In genomic region chr19:19262190-19263057, GRCh38 we compare ENCODE assay signal across 16 cellular contexts. TPM values are rescaled to one million over a fixed set of nuclear protein-coding genes. Genes with fewer than 3 reads are reported as not detected.
DNase-seq lines count a peak whose midpoint lies in the region; ATAC-seq and TF ChIP-seq lines count a peak whose summit lies in the region.
"Had no signal": no experiment of that assay in that cellular context is flagged by ENCODE, and none has a peak within 500 bp of the region (broad histone marks: within the 10 kb centered on the region; RNA-seq: fewer than 3 reads in every experiment).

No MANE protein-coding gene starts in this region.

- no peak overlapping the region for H3K27ac Mint-ChIP-seq in CD8-positive, alpha-beta T cell
- no peak overlapping the region for H3K27ac Mint-ChIP-seq in HFFc6
- peak overlapping the region in 2 of 10 donors; percentile 3 to 41 for H3K27ac Mint-ChIP-seq in naive thymus-derived CD8-positive, alpha-beta T cell
- H3K27ac Mint-ChIP-seq: CD4-positive, alpha-beta memory T cell had no signal

- H3K27me3 Mint-ChIP-seq in CD8-positive, alpha-beta T cell (ENCODE audit: low read depth), result peaks cover 32% of the 10 kb centered on the region
- peaks cover 27% of the 10 kb centered on the region for H3K27me3 Mint-ChIP-seq in HFFc6 (ENCODE audit: insufficient read depth)
- peaks cover 21 to 51% (median 36%) of the 10 kb centered on the region in 5 donors for H3K27me3 Mint-ChIP-seq in naive thymus-derived CD8-positive, alpha-beta T cell

- CTCF ChIA-PET in CD8-positive, alpha-beta T cell (lab: Charles Lee), result no interaction called here

- 2 to 3% methylated on average over 31 of the region's 31 CpGs for WGBS in ectodermal cell, 2 experiments
- WGBS in gastroesophageal sphincter (ENCODE audit: low coverage in 1 of 2), 2 donors, result 0 to 6% methylated on average over 12 to 14 of the region's 31 CpGs

- H3K9me3 ChIP-seq in CD8-positive, alpha-beta T cell (ENCODE audit: low read length), result no peaks in the 10 kb centered on the region
- H3K9me3 ChIP-seq in ectodermal cell (ENCODE audit: control insufficient read depth, low read length), result no peaks in the 10 kb centered on the region
- peaks cover 0 to 4% (median 0%) of the 10 kb centered on the region in 3 donors for H3K9me3 ChIP-seq in gastroesophageal sphincter
- H3K9me3 ChIP-seq: adrenal gland had no signal

- H3K36me3 ChIP-seq in CD8-positive, alpha-beta T cell (ENCODE audit: insufficient read depth, low read length), result no peaks in the 10 kb centered on the region
- H3K36me3 ChIP-seq in ectodermal cell (ENCODE audit: control insufficient read depth, insufficient read depth, low read length), result no peaks in the 10 kb centered on the region
- H3K36me3 ChIP-seq in gastroesophageal sphincter, result no peaks in the 10 kb centered on the region
- H3K36me3 ChIP-seq: adrenal gland had no signal

- no peak for ATAC-seq in CD8-positive, alpha-beta T cell
- no peak for ATAC-seq in naive thymus-derived CD8-positive, alpha-beta T cell
- no peak for ATAC-seq in gastroesophageal sphincter
- ATAC-seq: right cardiac atrium had no signal

- H3K4me3 ChIP-seq in CD8-positive, alpha-beta T cell (ENCODE audit: low read depth, low read length), result no peak overlapping the region
- H3K4me3 ChIP-seq in ectodermal cell (ENCODE audit: insufficient read depth, low read depth, low read length), result peak overlapping the region; percentile 52
- no peak overlapping the region for H3K4me3 ChIP-seq in gastroesophageal sphincter

- H3K9me3 Mint-ChIP-seq in CD8-positive, alpha-beta T cell, result no peaks in the 10 kb centered on the region
- H3K9me3 Mint-ChIP-seq in HFFc6, result peaks cover 12% of the 10 kb centered on the region
- H3K9me3 Mint-ChIP-seq in naive thymus-derived CD8-positive, alpha-beta T cell, result no peaks in the 10 kb centered on the region

- peaks cover 10% of the 10 kb centered on the region for H3K4me1 Mint-ChIP-seq in CD8-positive, alpha-beta T cell (ENCODE audit: low read depth)
- H3K4me1 Mint-ChIP-seq in HFFc6 (ENCODE audit: low read depth), result no peaks in the 10 kb centered on the region; the same call in 1 of the 2 replicates
- peaks cover 10 to 18% (median 13%) of the 10 kb centered on the region in 4 donors for H3K4me1 Mint-ChIP-seq in naive thymus-derived CD8-positive, alpha-beta T cell

- TF ChIP-seq CTCF in CD8-positive, alpha-beta T cell (IDR thresholded peaks at IDR 0.05), result no peak
- TF ChIP-seq CTCF in HFFc6 (IDR thresholded peaks at IDR 0.05) (0 out of 2 replicates have a peak, but pooled peaks have one; percentile 6), gastroesophageal sphincter (IDR thresholded peaks at IDR 0.05) (no peak)

- DNase-seq in CD8-positive, alpha-beta T cell, result no peak
- DNase-seq in HFFc6 (no peak), DMS 273 treated with DMSO at 0.1 percent for 48 hours (lab: John Stamatoyannopoulos, UW) (no peak), amygdala (lab: John Stamatoyannopoulos, UW) (no peak)
- peak in 1 of 10 donors; percentile 43 for DNase-seq in naive thymus-derived CD8-positive, alpha-beta T cell
- DNase-seq in activated effector memory CD4-positive, alpha-beta T cell treated with Interleukin-2 at 50 U/mL for 16 hours, result no peak
- DNase-seq: adrenal gland; CD4-positive, alpha-beta memory T cell; effector memory CD4-positive, alpha-beta T cell; NCI-H1105 treated with DMSO at 0.1 percent for 48 hours; NCI-H774; right cardiac atrium; SIG-M5 had no signal

- H3K27ac ChIP-seq in CD8-positive, alpha-beta T cell (ENCODE audit: low read depth, low read length), result no peak overlapping the region
- H3K27ac ChIP-seq in ectodermal cell (ENCODE audit: insufficient read depth, low read depth, low read length, poor library complexity, severe bottlenecking) (no peak overlapping the region), gastroesophageal sphincter (no peak overlapping the region)
- H3K27ac ChIP-seq: adrenal gland had no signal

- peak overlapping the region; percentile 61 for H3K4me3 Mint-ChIP-seq in CD8-positive, alpha-beta T cell
- no peak overlapping the region for H3K4me3 Mint-ChIP-seq in HFFc6
- peak overlapping the region in 8 of 10 donors; percentile 48 to 83 (median 61) for H3K4me3 Mint-ChIP-seq in naive thymus-derived CD8-positive, alpha-beta T cell

- no peaks in the 10 kb centered on the region for H3K4me1 ChIP-seq in CD8-positive, alpha-beta T cell (ENCODE audit: insufficient read depth, low read length)
- H3K4me1 ChIP-seq in ectodermal cell (ENCODE audit: control insufficient read depth, insufficient read depth, low read length), result peaks cover 10% of the 10 kb centered on the region
- H3K4me1 ChIP-seq in gastroesophageal sphincter, result peaks cover 0 to 14% (median 5%) of the 10 kb centered on the region in 3 donors

- H3K27me3 ChIP-seq in CD8-positive, alpha-beta T cell (ENCODE audit: insufficient read depth, low read length), result peaks cover 15% of the 10 kb centered on the region
- H3K27me3 ChIP-seq in ectodermal cell (ENCODE audit: control insufficient read depth, insufficient read depth, low read length, poor library complexity, severe bottlenecking), result peaks cover 27% of the 10 kb centered on the region
- peaks cover 73% of the 10 kb centered on the region for H3K27me3 ChIP-seq in gastroesophageal sphincter

- no peak for TF ChIP-seq EP300 in gastroesophageal sphincter (IDR thresholded peaks at IDR 0.05)

- TF ChIP-seq POLR2A in gastroesophageal sphincter (IDR thresholded peaks at IDR 0.05), result no peak

- POLR2A ChIA-PET in CD8-positive, alpha-beta T cell (lab: Charles Lee), result no interaction called here
- POLR2A ChIA-PET in naive thymus-derived CD8-positive, alpha-beta T cell (lab: Charles Lee), result no interaction called here

- intact Hi-C loops in CD8-positive, alpha-beta T cell (cut with DNase I, micrococcal nuclease), result no loop called here

- no peaks in the 10 kb centered on the region for H3K36me3 Mint-ChIP-seq in CD8-positive, alpha-beta T cell
- no peaks in the 10 kb centered on the region for H3K36me3 Mint-ChIP-seq in HFFc6 (ENCODE audit: low read depth)
- H3K36me3 Mint-ChIP-seq in naive thymus-derived CD8-positive, alpha-beta T cell, result peaks cover 0 to 5% (median 3%) of the 10 kb centered on the region in 3 donors
- H3K36me3 Mint-ChIP-seq: CD4-positive, alpha-beta memory T cell had no signal

RNA-seq across cellular contexts. Expression of gene TM6SF2, which starts 10.7 kb away (rescaled TPM):
- total RNA-seq in CD8-positive, alpha-beta T cell, result not detected
- total RNA-seq in HFFc6 (2021; fragmentation: NEBNext Ultra II Directional; extraction: Animal tissue kit (Norgen Biotek cat#: 25700)), result under 1 TPM in 3 of 6 experiments, not detected in 3; 0.23 to 0.45 (median 0.28) TPM
- 8.0 TPM for polyA plus RNA-seq in ectodermal cell (2013, experiment 1 of 4)
- polyA plus RNA-seq in ectodermal cell (2013, experiment 2 of 4), result 6.2 TPM
- polyA plus RNA-seq in ectodermal cell (2013, experiment 3 of 4), result 8.7 TPM
- 8.7 TPM for polyA plus RNA-seq in ectodermal cell (2013, experiment 4 of 4)
- total RNA-seq in naive thymus-derived CD8-positive, alpha-beta T cell, result not detected
- polyA plus RNA-seq in naive thymus-derived CD8-positive, alpha-beta T cell, result not detected
- total RNA-seq in gastroesophageal sphincter, result not detected
- total RNA-seq: CD4-positive, alpha-beta memory T cell; mononuclear cell had no signal
- polyA plus RNA-seq: CD4-positive, alpha-beta memory T cell had no signal

RNA-seq across cellular contexts. Expression of gene NCAN, which starts 50.7 kb away (rescaled TPM):
- total RNA-seq in CD8-positive, alpha-beta T cell, result not detected
- not detected for total RNA-seq in HFFc6 (2021; fragmentation: NEBNext Ultra II Directional; extraction: Animal tissue kit (Norgen Biotek cat#: 25700))
- 16.0 TPM for polyA plus RNA-seq in ectodermal cell (2013, experiment 1 of 4)
- polyA plus RNA-seq in ectodermal cell (2013, experiment 2 of 4), result 17.3 TPM
- polyA plus RNA-seq in ectodermal cell (2013, experiment 3 of 4), result 11.9 TPM
- 16.5 TPM for polyA plus RNA-seq in ectodermal cell (2013, experiment 4 of 4)
- total RNA-seq in naive thymus-derived CD8-positive, alpha-beta T cell, result not detected
- polyA plus RNA-seq in naive thymus-derived CD8-positive, alpha-beta T cell, result not detected
- total RNA-seq in gastroesophageal sphincter, result under 1 TPM in 2 of 4 donors, not detected in 2; 0.19 to 0.31 TPM
- total RNA-seq: CD4-positive, alpha-beta memory T cell; mononuclear cell; right cardiac atrium had no signal
- polyA plus RNA-seq: CD4-positive, alpha-beta memory T cell; right cardiac atrium had no signal

RNA-seq across cellular contexts. Expression of gene SUGP1, which starts 57.9 kb away (rescaled TPM):
- 10 to 100 TPM; 60.9 to 68.2 TPM for total RNA-seq in CD8-positive, alpha-beta T cell
- total RNA-seq in HFFc6 (2021; fragmentation: NEBNext Ultra II Directional; extraction: Animal tissue kit (Norgen Biotek cat#: 25700)), result 10 to 100 TPM; 37.7 to 47.0 (median 44.4) TPM
- 87.3 TPM for polyA plus RNA-seq in ectodermal cell (2013, experiment 1 of 4)
- 84.6 TPM for polyA plus RNA-seq in ectodermal cell (2013, experiment 2 of 4)
- 65.2 TPM for polyA plus RNA-seq in ectodermal cell (2013, experiment 3 of 4)
- polyA plus RNA-seq in ectodermal cell (2013, experiment 4 of 4), result 71.9 TPM
- 10 to 100 TPM; 97.0 to 97.9 TPM for total RNA-seq in naive thymus-derived CD8-positive, alpha-beta T cell
- polyA plus RNA-seq in naive thymus-derived CD8-positive, alpha-beta T cell, result 10 to 100 TPM; 24.7 to 42.2 (median 30.2) TPM
- total RNA-seq in gastroesophageal sphincter, result 10 to 100 TPM; 28.4 to 37.6 (median 32.3) TPM

RNA-seq across cellular contexts. Expression of gene MAU2, which starts 58.2 kb away (rescaled TPM):
- 100 to 1,000 TPM; 137 to 139 TPM for total RNA-seq in CD8-positive, alpha-beta T cell
- total RNA-seq in HFFc6 (2021; fragmentation: NEBNext Ultra II Directional; extraction: Animal tissue kit (Norgen Biotek cat#: 25700)), result 10 to 100 TPM; 24.8 to 33.0 (median 29.4) TPM
- polyA plus RNA-seq in ectodermal cell (2013, experiment 1 of 4), result 45.2 TPM
- polyA plus RNA-seq in ectodermal cell (2013, experiment 2 of 4), result 48.8 TPM
- polyA plus RNA-seq in ectodermal cell (2013, experiment 3 of 4), result 36.3 TPM
- polyA plus RNA-seq in ectodermal cell (2013, experiment 4 of 4), result 38.6 TPM
- total RNA-seq in naive thymus-derived CD8-positive, alpha-beta T cell, result 100 to 1,000 TPM; 162 to 172 TPM
- polyA plus RNA-seq in naive thymus-derived CD8-positive, alpha-beta T cell, result 10 to 100 TPM; 20.3 to 24.3 (median 20.6) TPM
- total RNA-seq in gastroesophageal sphincter, result 10 to 100 TPM; 17.9 to 46.5 (median 39.0) TPM

RNA-seq across cellular contexts. Expression of gene NR2C2AP, which starts 59.2 kb away (rescaled TPM):
- 10 to 100 TPM in 1 of 2 experiments, 1 to 10 TPM in 1; 9.5 to 12.5 TPM for total RNA-seq in CD8-positive, alpha-beta T cell
- total RNA-seq in HFFc6 (2021; fragmentation: NEBNext Ultra II Directional; extraction: Animal tissue kit (Norgen Biotek cat#: 25700)), result 10 to 100 TPM in 1 of 6 experiments, 1 to 10 TPM in 5; 6.5 to 12.8 (median 9.3) TPM
- 12.8 TPM for polyA plus RNA-seq in ectodermal cell (2013, experiment 1 of 4)
- 9.9 TPM for polyA plus RNA-seq in ectodermal cell (2013, experiment 2 of 4)
- polyA plus RNA-seq in ectodermal cell (2013, experiment 3 of 4), result 7.7 TPM
- polyA plus RNA-seq in ectodermal cell (2013, experiment 4 of 4), result 9.3 TPM
- 10 to 100 TPM; 26.0 to 31.8 TPM for total RNA-seq in naive thymus-derived CD8-positive, alpha-beta T cell
- polyA plus RNA-seq in naive thymus-derived CD8-positive, alpha-beta T cell, result 10 to 100 TPM; 23.7 to 37.8 (median 31.9) TPM
- total RNA-seq in gastroesophageal sphincter, result 10 to 100 TPM; 14.0 to 21.4 (median 16.8) TPM
